ENCODE assay signal across 9 cellular contexts in genomic region chr15:58269455-58270414, GRCh38.
DNase-seq lines count a peak whose midpoint lies in the region; ATAC-seq, FAIRE-seq and TF ChIP-seq lines count a peak whose summit lies in the region.
"Had no signal": no experiment of that assay in that cellular context is flagged by ENCODE, and none has a peak within 500 bp of the region (broad histone marks: within the 10 kb centered on the region; RNA-seq: fewer than 3 reads in every experiment).

No MANE protein-coding gene starts in this region.

- FAIRE-seq in bronchial epithelial cell (lab: Jason Lieb, UNC) = no peak
- FAIRE-seq: G401.6 had no signal

- peaks cover 4% of the 10 kb centered on the region for H3K27me3 ChIP-seq in RWPE2 (ENCODE audit: insufficient read depth, poor library complexity, severe bottlenecking)
- H3K27me3 ChIP-seq in bronchial epithelial cell (ENCODE audit: control insufficient read depth, insufficient read depth, low read length) = no peaks in the 10 kb centered on the region

- H3K9me3 Mint-ChIP-seq in stimulated activated naive CD8-positive, alpha-beta T cell treated with anti-CD3 and anti-CD28 coated beads, Interleukin-15, amount 100 ng/mL, for 72 hours = peaks cover 10 to 11% of the 10 kb centered on the region in 2 donors

- peak; percentile 80 for ATAC-seq in RWPE2 (ENCODE audit: low read depth)
- ATAC-seq in stimulated activated naive CD8-positive, alpha-beta T cell treated with anti-CD3 and anti-CD28 coated beads, Interleukin-15, amount 100 ng/mL, for 72 hours = peak; percentile 76
- ATAC-seq in HG02798 (IDR thresholded peaks at IDR 0.05; ENCODE audit: poor library complexity, unreplicated experiment) = no peak

- peaks cover 6% of the 10 kb centered on the region for H3K4me1 ChIP-seq in RWPE2 (ENCODE audit: insufficient read depth, poor library complexity, severe bottlenecking)

- H3K4me3 ChIP-seq in RWPE2 (ENCODE audit: severe bottlenecking) (no peak overlapping the region), bronchial epithelial cell (ENCODE audit: low read depth, low read length) (no peak overlapping the region)

- H3K9me3 ChIP-seq in RWPE2 (ENCODE audit: severe bottlenecking) = peaks cover 23% of the 10 kb centered on the region

- peaks cover 16% of the 10 kb centered on the region for H3K4me1 Mint-ChIP-seq in stimulated activated naive CD8-positive, alpha-beta T cell treated with anti-CD3 and anti-CD28 coated beads, Interleukin-15, amount 100 ng/mL, for 72 hours

- H3K36me3 ChIP-seq in RWPE2 (ENCODE audit: low read depth) (no peaks in the 10 kb centered on the region), bronchial epithelial cell (ENCODE audit: control insufficient read depth, insufficient read depth, low read length) (no peaks in the 10 kb centered on the region)

- H3K27ac Mint-ChIP-seq in stimulated activated naive CD8-positive, alpha-beta T cell treated with anti-CD3 and anti-CD28 coated beads, Interleukin-15, amount 100 ng/mL, for 72 hours = peak overlapping the region; percentile 80 to 92

- H3K27me3 Mint-ChIP-seq in stimulated activated naive CD8-positive, alpha-beta T cell treated with anti-CD3 and anti-CD28 coated beads, Interleukin-15, amount 100 ng/mL, for 72 hours = no peaks in the 10 kb centered on the region

- DNase-seq in NCI-H2227 (lab: John Stamatoyannopoulos, UW; ENCODE audit: unreplicated experiment) = peak; percentile 2
- DNase-seq in NCI-H2227 treated with DMSO at 0.1 percent for 48 hours (lab: John Stamatoyannopoulos, UW) = no peak
- peak; percentile 82 to 87 for DNase-seq in Kasumi-1 (lab: John Stamatoyannopoulos, UW)
- DNase-seq in RWPE2 (ENCODE audit: low spot score) = no peak
- DNase-seq in bronchial epithelial cell (ENCODE audit: low read depth) = peak; percentile 53
- peak; percentile 87 for DNase-seq in islet precursor cell
- peak; percentile 26 to 37 for DNase-seq in stimulated activated naive CD8-positive, alpha-beta T cell treated with anti-CD3 and anti-CD28 coated beads, Interleukin-15, amount 100 ng/mL, for 72 hours

- peak overlapping the region; percentile 24 to 63 for H3K4me3 Mint-ChIP-seq in stimulated activated naive CD8-positive, alpha-beta T cell treated with anti-CD3 and anti-CD28 coated beads, Interleukin-15, amount 100 ng/mL, for 72 hours

- no peak overlapping the region for H3K27ac ChIP-seq in RWPE2 (ENCODE audit: poor library complexity, severe bottlenecking)

- peak; percentile 94 for TF ChIP-seq CTCF in RWPE2 (IDR thresholded peaks at IDR 0.05; ENCODE audit: poor library complexity, severe bottlenecking)
- peak; percentile 71 for TF ChIP-seq CTCF in bronchial epithelial cell (IDR thresholded peaks at IDR 0.05; ENCODE audit: insufficient read depth, low read length, severe bottlenecking)

Comparison
In these comparisons a context has a peak if more than half of its experiments do, and no peak if none do; other contexts are left out.
1. DNase-seq: peak in NCI-H2227 (single experiment), Kasumi-1 (2 of 2), bronchial epithelial cell (single experiment), islet precursor cell (single experiment) and stimulated activated naive CD8-positive, alpha-beta T cell treated with anti-CD3 and anti-CD28 coated beads, Interleukin-15, amount 100 ng/mL, for 72 hours (2 of 2); none in NCI-H2227 treated with DMSO at 0.1 percent for 48 hours (single experiment) and RWPE2 (single experiment).